In genomic region chr2:233082934-233083755, GRCh38 we compare ENCODE assay signal across 10 cellular contexts. TPM values are rescaled to one million over a fixed set of nuclear protein-coding genes. Genes with fewer than 3 reads are reported as not detected.
A peak's percentile ranks its signal among the peaks of the same experiment; 100 is the strongest.
DNase-seq lines count a peak whose midpoint lies in the region; ATAC-seq and TF ChIP-seq lines count a peak whose summit lies in the region.
"Had no signal": no experiment of that assay in that cellular context is flagged by ENCODE, and none has a peak within 500 bp of the region (broad histone marks: within the 10 kb centered on the region; RNA-seq: fewer than 3 reads in every experiment).

No MANE protein-coding gene starts in this region.

- CTCF ChIA-PET in T-cell (lab: Charles Lee) = interaction anchor here (0.6 to 1.6 kb wide), 5 partner anchors 14 to 30 kb away, joined by 3 to 6 read pairs (median 4); partner anchors contain the start of gene INPP5D (in 1 of the 2)

- H3K27ac Mint-ChIP-seq in T-cell = peak overlapping the region; percentile 94
- H3K27ac Mint-ChIP-seq in stimulated activated effector memory CD8-positive, alpha-beta T cell treated with anti-CD3 and anti-CD28 coated beads, Interleukin-12 subunit alpha, Interleukin-12 subunit beta, amount 100 ng/mL, for 72 hours = peak overlapping the region; percentile 91

- peaks cover 90 to 95% (median 92%) of the 10 kb centered on the region in 3 donors for H3K4me1 Mint-ChIP-seq in T-cell
- peaks cover 93% of the 10 kb centered on the region for H3K4me1 Mint-ChIP-seq in stimulated activated effector memory CD8-positive, alpha-beta T cell treated with anti-CD3 and anti-CD28 coated beads, Interleukin-12 subunit alpha, Interleukin-12 subunit beta, amount 100 ng/mL, for 72 hours

- H3K27ac ChIP-seq in gastroesophageal sphincter = peak overlapping the region in 3 of 4 donors; percentile 70 to 74 (median 70)
- H3K27ac ChIP-seq: 22Rv1 had no signal

- H3K27me3 Mint-ChIP-seq in T-cell = no peaks in the 10 kb centered on the region

- POLR2A ChIA-PET in T-cell (lab: Charles Lee) = interaction anchor here (0.7 to 1.4 kb wide), 3 partner anchors 7 to 264 kb away, joined by 3 to 4 read pairs (median 3); no protein-coding TSS in a partner anchor

- no peak for TF ChIP-seq POLR2A in gastroesophageal sphincter (IDR thresholded peaks at IDR 0.05)

- no peak for ATAC-seq in T-cell (replicated peaks in 1 of 4)
- ATAC-seq in gastroesophageal sphincter = no peak
- ATAC-seq in stimulated activated effector memory CD8-positive, alpha-beta T cell treated with anti-CD3 and anti-CD28 coated beads, Interleukin-12 subunit alpha, Interleukin-12 subunit beta, amount 100 ng/mL, for 72 hours = no peak
- ATAC-seq in SK-N-SH treated with all-trans-retinoic acid at 6 μM for 48 hours = no peak

- no peaks in the 10 kb centered on the region for H3K36me3 ChIP-seq in gastroesophageal sphincter

- peak overlapping the region in 2 of 3 donors; percentile 70 to 71 for H3K4me3 Mint-ChIP-seq in T-cell
- peak overlapping the region; percentile 67 for H3K4me3 Mint-ChIP-seq in stimulated activated effector memory CD8-positive, alpha-beta T cell treated with anti-CD3 and anti-CD28 coated beads, Interleukin-12 subunit alpha, Interleukin-12 subunit beta, amount 100 ng/mL, for 72 hours

- no peak for TF ChIP-seq EP300 in gastroesophageal sphincter (IDR thresholded peaks at IDR 0.05)

- H3K4me1 ChIP-seq in gastroesophageal sphincter = peaks cover 0 to 9% (median 3%) of the 10 kb centered on the region in 3 donors

- no peaks in the 10 kb centered on the region for H3K9me3 ChIP-seq in gastroesophageal sphincter

- DNase-seq in NCI-H524 (lab: John Stamatoyannopoulos, UW) = peak; percentile 8 to 74
- no peak for DNase-seq in NCI-H524 treated with DMSO at 0.1 percent for 48 hours (lab: John Stamatoyannopoulos, UW)
- DNase-seq in T-cell = no peak
- no peak for DNase-seq in stimulated activated effector memory CD8-positive, alpha-beta T cell treated with anti-CD3 and anti-CD28 coated beads, Interleukin-12 subunit alpha, Interleukin-12 subunit beta, amount 100 ng/mL, for 72 hours (ENCODE audit: low spot score in 2 of 2)
- no peak for DNase-seq in HPDE6-E6E7 (ENCODE audit: extremely low spot score)
- DNase-seq in GM19240 (ENCODE audit: insufficient read length, low spot score) = no peak
- DNase-seq: NCI-H748 treated with DMSO at 0.1 percent for 48 hours had no signal

- no peak overlapping the region for H3K4me3 ChIP-seq in gastroesophageal sphincter

- 67 to 76% methylated on average over 2 to 4 of the region's 9 CpGs for WGBS in gastroesophageal sphincter (ENCODE audit: low coverage in 1 of 2), 2 donors

- TF ChIP-seq CTCF in gastroesophageal sphincter (IDR thresholded peaks at IDR 0.05) = no peak

- H3K36me3 Mint-ChIP-seq in T-cell = peaks cover 47% of the 10 kb centered on the region
- H3K36me3 Mint-ChIP-seq in stimulated activated effector memory CD8-positive, alpha-beta T cell treated with anti-CD3 and anti-CD28 coated beads, Interleukin-12 subunit alpha, Interleukin-12 subunit beta, amount 100 ng/mL, for 72 hours = peaks cover 98% of the 10 kb centered on the region

- H3K9me3 Mint-ChIP-seq in T-cell = no peaks in the 10 kb centered on the region
- no peaks in the 10 kb centered on the region for H3K9me3 Mint-ChIP-seq in stimulated activated effector memory CD8-positive, alpha-beta T cell treated with anti-CD3 and anti-CD28 coated beads, Interleukin-12 subunit alpha, Interleukin-12 subunit beta, amount 100 ng/mL, for 72 hours

- H3K27me3 ChIP-seq in gastroesophageal sphincter = no peaks in the 10 kb centered on the region

TF ChIP-seq in SK-N-SH treated with all-trans-retinoic acid at 6 μM for 48 hours, 23 proteins besides CTCF, POLR2A, EP300 and RAD21:
- TF ChIP-seq GLIS3 (CRISPR knock-in tag; IDR thresholded peaks at IDR 0.05) (no peak), ZNF8 (CRISPR knock-in tag; IDR thresholded peaks at IDR 0.05) (no peak), ZFP3 (CRISPR knock-in tag; IDR thresholded peaks at IDR 0.05) (no peak), ZFP30 (CRISPR knock-in tag; IDR thresholded peaks at IDR 0.05) (no peak), PATZ1 (CRISPR knock-in tag; IDR thresholded peaks at IDR 0.05; ENCODE audit: borderline replicate concordance) (no peak), POU6F1 (CRISPR knock-in tag; IDR thresholded peaks at IDR 0.05; ENCODE audit: borderline replicate concordance, low read depth) (no peak), SNAI2 (CRISPR knock-in tag; IDR thresholded peaks at IDR 0.05) (no peak), PPARA (CRISPR knock-in tag; IDR thresholded peaks at IDR 0.05; ENCODE audit: borderline replicate concordance) (no peak), CSRNP3 (CRISPR knock-in tag; IDR thresholded peaks at IDR 0.05) (no peak), ESRRG (CRISPR knock-in tag; IDR thresholded peaks at IDR 0.05) (no peak), OSR1 (CRISPR knock-in tag; IDR thresholded peaks at IDR 0.05) (no peak), TSHZ2 (CRISPR knock-in tag; IDR thresholded peaks at IDR 0.05) (no peak), RARB (CRISPR knock-in tag; IDR thresholded peaks at IDR 0.05) (no peak), ZNF565 (CRISPR knock-in tag; conservative IDR thresholded peaks at IDR 0.05; ENCODE audit: low read depth) (no peak), BACH2 (CRISPR knock-in tag; IDR thresholded peaks at IDR 0.05; ENCODE audit: borderline replicate concordance) (no peak)

RNA-seq across cellular contexts. Expression of gene INPP5D, which starts 23.0 kb away (rescaled TPM):
- total RNA-seq in T-cell (100 to 1,000 TPM; 108 to 216 (median 135) TPM), gastroesophageal sphincter (10 to 100 TPM in 2 of 4 donors, 1 to 10 TPM in 2; 6.5 to 12.4 (median 9.3) TPM)

RNA-seq across cellular contexts. Expression of gene NEU2, which starts 50.7 kb away (rescaled TPM):
- total RNA-seq in T-cell (not detected), gastroesophageal sphincter (not detected)

Comparison
In these comparisons a context has a peak if more than half of its experiments do, and no peak if none do; other contexts are left out.
1. DNase-seq: peak in NCI-H524 (2 of 2); none in NCI-H524 treated with DMSO at 0.1 percent for 48 hours (single experiment), T-cell (0 of 34), stimulated activated effector memory CD8-positive, alpha-beta T cell treated with anti-CD3 and anti-CD28 coated beads, Interleukin-12 subunit alpha, Interleukin-12 subunit beta, amount 100 ng/mL, for 72 hours (0 of 2), HPDE6-E6E7 (single experiment) and GM19240 (single experiment).
2. RNA of gene INPP5D, which starts 23.0 kb away (total RNA-seq): 108 to 216 TPM in T-cell; 6.5 to 12.4 TPM in gastroesophageal sphincter; every median in the first group is over 4 times any median in the second.